Comparison of ENCODE assay signal across 20 cellular contexts in genomic region chr1:56404561-56405030, GRCh38.
DNase-seq lines count a peak whose midpoint lies in the region; ATAC-seq, FAIRE-seq and TF ChIP-seq lines count a peak whose summit lies in the region.
"Had no signal": no experiment of that assay in that cellular context is flagged by ENCODE, and none has a peak within 500 bp of the region (broad histone marks: within the 10 kb centered on the region; RNA-seq: fewer than 3 reads in every experiment).

No MANE protein-coding gene starts in this region.

- DNase-seq in AG10803 (ENCODE audit: low read depth) = peak; percentile 74
- DNase-seq in astrocyte (ENCODE audit: low read depth) = peak; percentile 78
- DNase-seq in cardiac septum (ENCODE audit: low spot score) = peak; percentile 81
- peak; percentile 85 for DNase-seq in sciatic nerve (ENCODE audit: low spot score)
- no peak for DNase-seq in glomerular visceral epithelial cell (ENCODE audit: extremely low spot score)
- no peak for DNase-seq in MG63
- no peak for DNase-seq in head of caudate nucleus
- DNase-seq: activated CD4-positive, alpha-beta T cell treated with anti-CD3 and anti-CD28 coated beads, Interleukin-2, amount 50 U/mL, for 1 hour; activated naive CD8-positive, alpha-beta T cell treated with anti-CD3 and anti-CD28 coated beads, Interleukin-2, amount 10 ng/mL, durations not matched to agents 7 days and 5 days; activated T-cell treated with anti-CD3 and anti-CD28 coated beads, Interleukin-2, amount 50 U/mL, for 1 hour; NCI-H1048; NCI-H774; stimulated activated CD4-positive, alpha-beta T cell treated with anti-CD3 and anti-CD28 coated beads, Interleukin-2, amount 100 ng/mL, for 48 hours had no signal

- no peak overlapping the region for H3K4me2 ChIP-seq in astrocyte (ENCODE audit: low read length)
- H3K4me2 ChIP-seq: A549 had no signal

- no peaks in the 10 kb centered on the region for H3K4me1 ChIP-seq in astrocyte (ENCODE audit: insufficient read depth, low read length)

- no peaks in the 10 kb centered on the region for H3K4me1 Mint-ChIP-seq in astrocyte (ENCODE audit: low read depth, unreplicated experiment)
- H3K4me1 Mint-ChIP-seq: activated naive CD8-positive, alpha-beta T cell treated with anti-CD3 and anti-CD28 coated beads, Interleukin-2, amount 10 ng/mL, durations not matched to agents 7 days and 5 days; neural crest cell had no signal

- peaks cover 3% of the 10 kb centered on the region for H3K9me3 Mint-ChIP-seq in astrocyte (ENCODE audit: unreplicated experiment)
- H3K9me3 Mint-ChIP-seq: activated naive CD8-positive, alpha-beta T cell treated with anti-CD3 and anti-CD28 coated beads, Interleukin-2, amount 10 ng/mL, durations not matched to agents 7 days and 5 days; type B pancreatic cell had no signal

- H3K4me3 ChIP-seq in AG10803 (ENCODE audit: low read length) (no peak overlapping the region), astrocyte (ENCODE audit: insufficient read depth, low read depth, low read length) (no peak overlapping the region), MG63 (no peak overlapping the region)
- H3K4me3 ChIP-seq: A549 had no signal

- TF ChIP-seq CTCF in AG10803 (conservative IDR thresholded peaks at IDR 0.05; ENCODE audit: low read length) = no peak
- TF ChIP-seq CTCF in astrocyte (IDR thresholded peaks at IDR 0.05; ENCODE audit: insufficient read depth, low read depth, low read length) = no peak

- ATAC-seq in sciatic nerve (peak; percentile 97), GM19328 (IDR thresholded peaks at IDR 0.05; ENCODE audit: unreplicated experiment) (no peak)
- ATAC-seq: A549, Panc1 had no signal

- H2AFZ ChIP-seq in astrocyte (ENCODE audit: low read depth, low read length) = no peak overlapping the region

- no peak for FAIRE-seq in astrocyte (lab: Jason Lieb, UNC)
- FAIRE-seq: A549, frontal cortex, TTC549 had no signal

- H3K9me3 ChIP-seq in astrocyte (ENCODE audit: insufficient read depth, low read depth, low read length) (no peaks in the 10 kb centered on the region), MG63 (0 out of 2 replicates have a peak, but pooled peaks cover 1% of the 10 kb centered on the region)
- H3K9me3 ChIP-seq: A549 had no signal

- no peaks in the 10 kb centered on the region for H4K20me1 ChIP-seq in astrocyte (ENCODE audit: insufficient read depth, low read length)

- H3K27ac ChIP-seq in astrocyte (ENCODE audit: low read depth, low read length) = no peak overlapping the region
- H3K27ac ChIP-seq: A549 had no signal

- H3K4me3 Mint-ChIP-seq in astrocyte (ENCODE audit: unreplicated experiment) = no peak overlapping the region
- H3K4me3 Mint-ChIP-seq: activated naive CD8-positive, alpha-beta T cell treated with anti-CD3 and anti-CD28 coated beads, Interleukin-2, amount 10 ng/mL, durations not matched to agents 7 days and 5 days; neural crest cell; type B pancreatic cell had no signal

- H3K27me3 ChIP-seq in astrocyte (ENCODE audit: insufficient read depth, low read length) (no peaks in the 10 kb centered on the region), MG63 (no peaks in the 10 kb centered on the region)

- no peaks in the 10 kb centered on the region for H3K79me2 ChIP-seq in astrocyte (ENCODE audit: insufficient read depth, low read length)

- H3K36me3 ChIP-seq in astrocyte (ENCODE audit: insufficient read depth, low read length) (no peaks in the 10 kb centered on the region), MG63 (no peaks in the 10 kb centered on the region)

- no peak overlapping the region for H3K27ac Mint-ChIP-seq in astrocyte (ENCODE audit: unreplicated experiment)
- H3K27ac Mint-ChIP-seq: activated naive CD8-positive, alpha-beta T cell treated with anti-CD3 and anti-CD28 coated beads, Interleukin-2, amount 10 ng/mL, durations not matched to agents 7 days and 5 days; type B pancreatic cell had no signal

- H3K36me3 Mint-ChIP-seq in astrocyte (ENCODE audit: low read depth, unreplicated experiment) = peaks cover 3% of the 10 kb centered on the region
- H3K36me3 Mint-ChIP-seq: activated naive CD8-positive, alpha-beta T cell treated with anti-CD3 and anti-CD28 coated beads, Interleukin-2, amount 10 ng/mL, durations not matched to agents 7 days and 5 days; type B pancreatic cell had no signal

- H3K9ac ChIP-seq in astrocyte (ENCODE audit: low read length) = no peak overlapping the region

- intact Hi-C loops in cardiac septum (cut with DNase I) = loop anchor here (5.0 to 10.0 kb wide), 3 partner anchors 110 to 330 kb away; no protein-coding TSS in a partner anchor
- intact Hi-C loops in sciatic nerve (cut with DNase I) = no loop called here
- intact Hi-C loops in head of caudate nucleus (cut with DNase I) = no loop called here

- H3K27me3 Mint-ChIP-seq in astrocyte (ENCODE audit: low read depth, unreplicated experiment) = peaks cover 3% of the 10 kb centered on the region
- H3K27me3 Mint-ChIP-seq: activated naive CD8-positive, alpha-beta T cell treated with anti-CD3 and anti-CD28 coated beads, Interleukin-2, amount 10 ng/mL, durations not matched to agents 7 days and 5 days had no signal

Comparison
In these comparisons a context has a peak if more than half of its experiments do, and no peak if none do; other contexts are left out.
1. DNase-seq: peak in AG10803 (single experiment), astrocyte (single experiment), cardiac septum (single experiment) and sciatic nerve (single experiment); none in glomerular visceral epithelial cell (single experiment), MG63 (single experiment) and head of caudate nucleus (0 of 42).